Comparison of ENCODE assay signal across 15 cellular contexts in genomic region chr16:64346080-64346479, GRCh38.
DNase-seq lines count a peak whose midpoint lies in the region; ATAC-seq and TF ChIP-seq lines count a peak whose summit lies in the region.
"Had no signal": no experiment of that assay in that cellular context is flagged by ENCODE, and none has a peak within 500 bp of the region (broad histone marks: within the 10 kb centered on the region; RNA-seq: fewer than 3 reads in every experiment).

No MANE protein-coding gene starts in this region.

- no peak overlapping the region for H2AFZ ChIP-seq in trophoblast cell (ENCODE audit: insufficient read depth, low read length, poor library complexity)
- H2AFZ ChIP-seq: GM23338 had no signal

- no peaks in the 10 kb centered on the region for H3K36me3 ChIP-seq in HEK293 (ENCODE audit: control insufficient read depth in 2 of 2, insufficient read depth in 1 of 2, low read length in 2 of 2)
- no peaks in the 10 kb centered on the region for H3K36me3 ChIP-seq in RWPE2 (ENCODE audit: low read depth)
- H3K36me3 ChIP-seq in trophoblast cell (ENCODE audit: control insufficient read depth in 1 of 2, insufficient read depth in 2 of 2, low read length in 2 of 2): no peaks in the 10 kb centered on the region

- H2BK120ac ChIP-seq in trophoblast cell (ENCODE audit: insufficient read depth, low read length, poor library complexity): no peak overlapping the region

- no peaks in the 10 kb centered on the region for H3K9me3 ChIP-seq in HEK293 (ENCODE audit: control insufficient read depth, insufficient read depth, low read depth, low read length)
- no peaks in the 10 kb centered on the region for H3K9me3 ChIP-seq in RWPE2 (ENCODE audit: severe bottlenecking)
- peaks cover 3% of the 10 kb centered on the region for H3K9me3 ChIP-seq in trophoblast cell (ENCODE audit: insufficient read depth, low read depth, low read length)
- H3K9me3 ChIP-seq: A549, Caco-2 had no signal

- no peak overlapping the region for H3K4me3 Mint-ChIP-seq in activated CD4-positive, alpha-beta memory T cell treated with anti-CD3 and anti-CD28 coated beads for 36 hours
- H3K4me3 Mint-ChIP-seq: CD14-positive monocyte; CD8-positive, alpha-beta T cell; GM23338 had no signal

- H2AK5ac ChIP-seq in trophoblast cell (ENCODE audit: low read length): no peak overlapping the region

- H4K12ac ChIP-seq in trophoblast cell (ENCODE audit: low read depth, low read length): no peak overlapping the region

- H4K91ac ChIP-seq in trophoblast cell (ENCODE audit: low read depth, low read length): no peak overlapping the region

- H2BK12ac ChIP-seq in trophoblast cell (ENCODE audit: low read length): no peak overlapping the region

- H3K27ac Mint-ChIP-seq in activated CD4-positive, alpha-beta memory T cell treated with anti-CD3 and anti-CD28 coated beads for 36 hours: no peak overlapping the region
- H3K27ac Mint-ChIP-seq: CD14-positive monocyte; CD8-positive, alpha-beta T cell; GM23338 had no signal

- no peaks in the 10 kb centered on the region for H3K27me3 Mint-ChIP-seq in activated CD4-positive, alpha-beta memory T cell treated with anti-CD3 and anti-CD28 coated beads for 36 hours

- no peak overlapping the region for H3K4me2 ChIP-seq in trophoblast cell (ENCODE audit: low read length)
- H3K4me2 ChIP-seq: A549, GM23338 had no signal

- H4K8ac ChIP-seq in trophoblast cell (ENCODE audit: low read depth, low read length): no peak overlapping the region

- H3K23ac ChIP-seq in trophoblast cell (ENCODE audit: low read length): no peak overlapping the region

- H3K36me3 Mint-ChIP-seq in activated CD4-positive, alpha-beta memory T cell treated with anti-CD3 and anti-CD28 coated beads for 36 hours: no peaks in the 10 kb centered on the region
- H3K36me3 Mint-ChIP-seq: CD14-positive monocyte; CD8-positive, alpha-beta T cell had no signal

- no peak overlapping the region for H3K18ac ChIP-seq in trophoblast cell (ENCODE audit: low read length)

- H3K4me1 ChIP-seq in HEK293 (ENCODE audit: control insufficient read depth, insufficient read depth, low read length) (no peaks in the 10 kb centered on the region), RWPE2 (ENCODE audit: insufficient read depth, poor library complexity, severe bottlenecking) (no peaks in the 10 kb centered on the region), trophoblast cell (ENCODE audit: control insufficient read depth in 1 of 2, insufficient read depth in 2 of 2, low read length in 2 of 2) (no peaks in the 10 kb centered on the region)
- H3K4me1 ChIP-seq: A549, Caco-2 had no signal

- DNase-seq in COLO668 (lab: John Stamatoyannopoulos, UW; ENCODE audit: unreplicated experiment): peak; percentile 49
- DNase-seq in RWPE2 (ENCODE audit: low spot score): peak; percentile 30
- no peak for DNase-seq in trophoblast cell
- DNase-seq in UCSD-AML1 (lab: John Stamatoyannopoulos, UW; ENCODE audit: unreplicated experiment): no peak
- no peak for DNase-seq in mucosa of gallbladder (ENCODE audit: low spot score)
- no peak for DNase-seq in activated CD4-positive, alpha-beta memory T cell treated with anti-CD3 and anti-CD28 coated beads for 36 hours
- DNase-seq: Caco-2; CD8-positive, alpha-beta T cell; DND-41; GDM1; H7 had no signal

- H3K79me1 ChIP-seq in trophoblast cell (ENCODE audit: low read length): no peaks in the 10 kb centered on the region

- TF ChIP-seq CTCF in HEK293 (tag by site-specific recombination; IDR thresholded peaks at IDR 0.05): no peak
- TF ChIP-seq CTCF in RWPE2 (IDR thresholded peaks at IDR 0.05; ENCODE audit: poor library complexity, severe bottlenecking): no peak

- no peaks in the 10 kb centered on the region for H3K79me2 ChIP-seq in trophoblast cell (ENCODE audit: control insufficient read depth, insufficient read depth, low read length, poor library complexity)

- no peak overlapping the region for H3K14ac ChIP-seq in trophoblast cell (ENCODE audit: low read length)

- H3K9me3 Mint-ChIP-seq in activated CD4-positive, alpha-beta memory T cell treated with anti-CD3 and anti-CD28 coated beads for 36 hours: peaks cover 11% of the 10 kb centered on the region

- CTCF ChIA-PET in HEK293 (lab: Yijun Ruan, JAX): interaction anchor here (0.6 kb wide), 1 partner anchor 183 kb away, joined by 3 read pairs; no protein-coding TSS in a partner anchor
- CTCF ChIA-PET in activated CD4-positive, alpha-beta memory T cell treated with anti-CD3 and anti-CD28 coated beads for 36 hours (lab: Charles Lee): no interaction called here

- intact Hi-C loops in activated CD4-positive, alpha-beta memory T cell treated with anti-CD3 and anti-CD28 coated beads for 36 hours (cut with micrococcal nuclease): no loop called here

- H3K27me3 ChIP-seq in RWPE2 (ENCODE audit: insufficient read depth, poor library complexity, severe bottlenecking) (peaks cover 10% of the 10 kb centered on the region), trophoblast cell (ENCODE audit: insufficient read depth, low read length) (no peaks in the 10 kb centered on the region)

- H3K27ac ChIP-seq in HEK293 (ENCODE audit: extremely low read depth, low read depth, low read length) (no peak overlapping the region), RWPE2 (ENCODE audit: poor library complexity, severe bottlenecking) (no peak overlapping the region), trophoblast cell (ENCODE audit: low read depth, low read length) (no peak overlapping the region)
- H3K27ac ChIP-seq: A549 had no signal

- WGBS in trophoblast cell (ENCODE audit: extremely low coverage, insufficient coverage, insufficient read length): no CpG with 5 or more reads among the region's 4 CpGs

- no peak for ATAC-seq in RWPE2 (ENCODE audit: low read depth)
- ATAC-seq: A549; CD8-positive, alpha-beta T cell; GM23338 had no signal

- H3K4ac ChIP-seq in trophoblast cell (ENCODE audit: low read depth, low read length): no peak overlapping the region

- H3K4me3 ChIP-seq in HEK293 (ENCODE audit: low read depth, low read length): no peak overlapping the region
- no peak overlapping the region for H3K4me3 ChIP-seq in RWPE2 (ENCODE audit: severe bottlenecking)
- H3K4me3 ChIP-seq in trophoblast cell (ENCODE audit: low read depth, low read length): peak overlapping the region; percentile 33
- H3K4me3 ChIP-seq: A549, GM23338 had no signal

- POLR2A ChIA-PET in HEK293 (lab: Yijun Ruan, JAX): no interaction called here
- POLR2A ChIA-PET in activated CD4-positive, alpha-beta memory T cell treated with anti-CD3 and anti-CD28 coated beads for 36 hours (lab: Charles Lee): no interaction called here

- H3K4me1 Mint-ChIP-seq in activated CD4-positive, alpha-beta memory T cell treated with anti-CD3 and anti-CD28 coated beads for 36 hours (ENCODE audit: low read depth): no peaks in the 10 kb centered on the region
- H3K4me1 Mint-ChIP-seq: CD14-positive monocyte, GM23338 had no signal

- H3K9ac ChIP-seq in trophoblast cell (ENCODE audit: low read length): no peak overlapping the region

- no peak overlapping the region for H2BK5ac ChIP-seq in trophoblast cell (ENCODE audit: low read depth, low read length, poor library complexity)

TF ChIP-seq in HEK293, 187 proteins besides CTCF, POLR2A, EP300 and RAD21:
- no peak for TF ChIP-seq MZF1 (tag by site-specific recombination; IDR thresholded peaks at IDR 0.05; ENCODE audit: borderline replicate concordance)
- no peak for TF ChIP-seq ZNF16 (tag by site-specific recombination; IDR thresholded peaks at IDR 0.05; ENCODE audit: low read depth)
- no peak for TF ChIP-seq ZNF146 (tag by site-specific recombination; IDR thresholded peaks at IDR 0.05)
- TF ChIP-seq SCRT2 (tag by site-specific recombination; IDR thresholded peaks at IDR 0.05): peak; percentile 34; the same call in 1 of the 2 replicates
- TF ChIP-seq GLIS1 (tag by site-specific recombination; IDR thresholded peaks at IDR 0.05): no peak
TF ChIP-seq in HEK293: peak in this region for 1.

Comparison
In these comparisons a context has a peak if more than half of its experiments do, and no peak if none do; other contexts are left out.
1. DNase-seq: peak in COLO668 (single experiment) and RWPE2 (single experiment); none in trophoblast cell (0 of 2), UCSD-AML1 (single experiment), mucosa of gallbladder (single experiment) and activated CD4-positive, alpha-beta memory T cell treated with anti-CD3 and anti-CD28 coated beads for 36 hours (single experiment).